ENCODE assay signal across 23 cellular contexts in genomic region chr7:364536-364935, GRCh38.
DNase-seq lines count a peak whose midpoint lies in the region; ATAC-seq and TF ChIP-seq lines count a peak whose summit lies in the region.
"Had no signal": no experiment of that assay in that cellular context is flagged by ENCODE, and none has a peak within 500 bp of the region (broad histone marks: within the 10 kb centered on the region; RNA-seq: fewer than 3 reads in every experiment).

No MANE protein-coding gene starts in this region.

- no peak for ATAC-seq in naive thymus-derived CD4-positive, alpha-beta T cell
- ATAC-seq: left lobe of liver had no signal

- no peaks in the 10 kb centered on the region for H3K9me3 ChIP-seq in CD4-positive, alpha-beta memory T cell (ENCODE audit: control insufficient read depth in 1 of 2, low read length in 2 of 2)
- H3K9me3 ChIP-seq in naive thymus-derived CD4-positive, alpha-beta T cell (ENCODE audit: control insufficient read depth in 2 of 3, low read length in 3 of 3): no peaks in the 10 kb centered on the region
- H3K9me3 ChIP-seq: esophagus squamous epithelium, thyroid gland had no signal

- H3K27me3 ChIP-seq in CD4-positive, alpha-beta memory T cell (ENCODE audit: insufficient read depth, low read length): no peaks in the 10 kb centered on the region
- no peaks in the 10 kb centered on the region for H3K27me3 ChIP-seq in naive thymus-derived CD4-positive, alpha-beta T cell (ENCODE audit: control insufficient read depth in 2 of 2, insufficient read depth in 2 of 2, low read length in 2 of 2)
- H3K27me3 ChIP-seq: thyroid gland had no signal

- H3K4me1 ChIP-seq in CD4-positive, alpha-beta memory T cell (ENCODE audit: insufficient read depth, low read length): peaks cover 72% of the 10 kb centered on the region
- H3K4me1 ChIP-seq in naive thymus-derived CD4-positive, alpha-beta T cell (ENCODE audit: control insufficient read depth in 2 of 2, insufficient read depth in 2 of 2, low read length in 2 of 2): peaks cover 29 to 72% of the 10 kb centered on the region in 2 donors
- H3K4me1 ChIP-seq: thyroid gland had no signal

- CTCF ChIA-PET in activated CD4-positive, alpha-beta memory T cell treated with anti-CD3 and anti-CD28 coated beads, Interleukin-2, amount 10 ng/mL, durations not matched to agents 7 days and 5 days (lab: Charles Lee): no interaction called here
- CTCF ChIA-PET in activated CD4-positive, alpha-beta memory T cell treated with anti-CD3 and anti-CD28 coated beads for 36 hours (lab: Charles Lee): no interaction called here
- CTCF ChIA-PET in CD4-positive, alpha-beta memory T cell (lab: Charles Lee; ENCODE audit: partially characterized antibody): no interaction called here
- CTCF ChIA-PET in naive thymus-derived CD4-positive, alpha-beta T cell (lab: Charles Lee): interaction anchor here (0.6 kb wide), 1 partner anchor 186 kb away, joined by 4 read pairs; no protein-coding TSS in a partner anchor

- H3K9me3 Mint-ChIP-seq in activated CD4-positive, alpha-beta memory T cell treated with anti-CD3 and anti-CD28 coated beads, Interleukin-2, amount 10 ng/mL, durations not matched to agents 7 days and 5 days: peaks cover 3% of the 10 kb centered on the region
- H3K9me3 Mint-ChIP-seq in activated CD4-positive, alpha-beta memory T cell treated with anti-CD3 and anti-CD28 coated beads for 36 hours: no peaks in the 10 kb centered on the region
- peaks cover 0 to 4% (median 0%) of the 10 kb centered on the region in 8 donors for H3K9me3 Mint-ChIP-seq in CD4-positive, alpha-beta memory T cell
- H3K9me3 Mint-ChIP-seq in chondrocyte (ENCODE audit: low read depth): no peaks in the 10 kb centered on the region
- peaks cover 0 to 4% (median 0%) of the 10 kb centered on the region in 11 donors for H3K9me3 Mint-ChIP-seq in naive thymus-derived CD4-positive, alpha-beta T cell
- H3K9me3 Mint-ChIP-seq: stimulated activated naive CD8-positive, alpha-beta T cell treated with anti-CD3 and anti-CD28 coated beads, Interleukin-15, Interleukin-2, amounts not matched to agents 100 ng/mL and 50 ng/mL, for 24 hours had no signal

- POLR2A ChIA-PET in activated CD4-positive, alpha-beta memory T cell treated with anti-CD3 and anti-CD28 coated beads, Interleukin-2, amount 10 ng/mL, durations not matched to agents 7 days and 5 days (lab: Charles Lee): no interaction called here
- POLR2A ChIA-PET in activated CD4-positive, alpha-beta memory T cell treated with anti-CD3 and anti-CD28 coated beads for 36 hours (lab: Charles Lee): no interaction called here
- POLR2A ChIA-PET in CD4-positive, alpha-beta memory T cell (lab: Charles Lee; ENCODE audit: partially characterized antibody): interaction anchor here (3.9 to 4.0 kb wide), 2 partner anchors 12 to 18 kb away, joined by 15 to 73 read pairs; no protein-coding TSS in a partner anchor
- POLR2A ChIA-PET in naive thymus-derived CD4-positive, alpha-beta T cell (lab: Charles Lee): interaction anchor here (0.6 to 5.5 kb wide), 6 partner anchors 9 to 253 kb away, joined by 3 to 61 read pairs (median 4); no protein-coding TSS in a partner anchor

- H3K4me3 ChIP-seq in CD4-positive, alpha-beta memory T cell (ENCODE audit: low read length in 2 of 2): no peak overlapping the region
- no peak overlapping the region for H3K4me3 ChIP-seq in naive thymus-derived CD4-positive, alpha-beta T cell (ENCODE audit: low read length)
- H3K4me3 ChIP-seq: esophagus squamous epithelium, thyroid gland had no signal

- TF ChIP-seq CTCF in chondrocyte (IDR thresholded peaks at IDR 0.05): no peak

- intact Hi-C loops in activated CD4-positive, alpha-beta memory T cell treated with anti-CD3 and anti-CD28 coated beads for 36 hours (cut with micrococcal nuclease): loop anchor here (5.0 to 10.0 kb wide), 2 partner anchors 150 to 238 kb away; partner anchors contain the start of gene PDGFA
- intact Hi-C loops in CD4-positive, alpha-beta memory T cell (cut with micrococcal nuclease): no loop called here
- intact Hi-C loops in naive thymus-derived CD4-positive, alpha-beta T cell (cut with micrococcal nuclease): loop anchor here (5.0 to 10.0 kb wide), 4 partner anchors 160 to 453 kb away; no protein-coding TSS in a partner anchor

- H3K4me1 Mint-ChIP-seq in activated CD4-positive, alpha-beta memory T cell treated with anti-CD3 and anti-CD28 coated beads, Interleukin-2, amount 10 ng/mL, durations not matched to agents 7 days and 5 days: peaks cover 65% of the 10 kb centered on the region
- H3K4me1 Mint-ChIP-seq in activated CD4-positive, alpha-beta memory T cell treated with anti-CD3 and anti-CD28 coated beads for 36 hours (ENCODE audit: low read depth): peaks cover 64% of the 10 kb centered on the region
- H3K4me1 Mint-ChIP-seq in CD4-positive, alpha-beta memory T cell: peaks cover 40 to 68% (median 62%) of the 10 kb centered on the region in 4 donors
- peaks cover 25% of the 10 kb centered on the region for H3K4me1 Mint-ChIP-seq in chondrocyte (ENCODE audit: low read depth)
- peaks cover 52 to 73% (median 67%) of the 10 kb centered on the region in 7 donors for H3K4me1 Mint-ChIP-seq in naive thymus-derived CD4-positive, alpha-beta T cell

- no peak overlapping the region for H3K4me3 Mint-ChIP-seq in activated CD4-positive, alpha-beta memory T cell treated with anti-CD3 and anti-CD28 coated beads, Interleukin-2, amount 10 ng/mL, durations not matched to agents 7 days and 5 days
- H3K4me3 Mint-ChIP-seq in activated CD4-positive, alpha-beta memory T cell treated with anti-CD3 and anti-CD28 coated beads for 36 hours: no peak overlapping the region
- H3K4me3 Mint-ChIP-seq in CD4-positive, alpha-beta memory T cell: peak overlapping the region in 6 of 8 donors; percentile 6 to 94 (median 55)
- H3K4me3 Mint-ChIP-seq in chondrocyte (ENCODE audit: unreplicated experiment): no peak overlapping the region
- peak overlapping the region in 8 of 10 donors; percentile 48 to 85 (median 74) for H3K4me3 Mint-ChIP-seq in naive thymus-derived CD4-positive, alpha-beta T cell
- H3K4me3 Mint-ChIP-seq: activated naive CD4-positive, alpha-beta T cell treated with anti-CD3 and anti-CD28 coated beads, Interleukin-2, amount 50 U/mL, for 24 hours; dendritic cell treated with granulocyte-macrophage colony-stimulating factor and Interleukin-4, amounts not matched to agents 40 ng/mL and 50 ng/mL, for 4 days; stimulated activated naive CD8-positive, alpha-beta T cell treated with anti-CD3 and anti-CD28 coated beads, Interleukin-15, Interleukin-2, amounts not matched to agents 100 ng/mL and 50 ng/mL, for 24 hours had no signal

- no peak overlapping the region for H3K27ac ChIP-seq in CD4-positive, alpha-beta memory T cell (ENCODE audit: low read depth, low read length)
- peak overlapping the region; percentile 68 for H3K27ac ChIP-seq in naive thymus-derived CD4-positive, alpha-beta T cell (ENCODE audit: low read depth, low read length)
- H3K27ac ChIP-seq: esophagus squamous epithelium, thyroid gland, WERI-Rb-1 had no signal

- H3K27me3 Mint-ChIP-seq in activated CD4-positive, alpha-beta memory T cell treated with anti-CD3 and anti-CD28 coated beads, Interleukin-2, amount 10 ng/mL, durations not matched to agents 7 days and 5 days: peaks cover 9% of the 10 kb centered on the region
- H3K27me3 Mint-ChIP-seq in activated CD4-positive, alpha-beta memory T cell treated with anti-CD3 and anti-CD28 coated beads for 36 hours: no peaks in the 10 kb centered on the region
- no peaks in the 10 kb centered on the region for H3K27me3 Mint-ChIP-seq in CD4-positive, alpha-beta memory T cell
- H3K27me3 Mint-ChIP-seq in chondrocyte (ENCODE audit: low read depth): peaks cover 4% of the 10 kb centered on the region
- peaks cover 0 to 5% (median 0%) of the 10 kb centered on the region in 5 donors for H3K27me3 Mint-ChIP-seq in naive thymus-derived CD4-positive, alpha-beta T cell
- H3K27me3 Mint-ChIP-seq: activated naive CD4-positive, alpha-beta T cell treated with anti-CD3 and anti-CD28 coated beads, Interleukin-2, amount 50 U/mL, for 24 hours had no signal

- H3K36me3 ChIP-seq in CD4-positive, alpha-beta memory T cell (ENCODE audit: insufficient read depth, low read length): no peaks in the 10 kb centered on the region
- H3K36me3 ChIP-seq in naive thymus-derived CD4-positive, alpha-beta T cell (ENCODE audit: control insufficient read depth in 2 of 3, insufficient read depth in 3 of 3, low read length in 3 of 3): no peaks in the 10 kb centered on the region
- H3K36me3 ChIP-seq: esophagus squamous epithelium, thyroid gland, WERI-Rb-1 had no signal

- H3K27ac Mint-ChIP-seq in activated CD4-positive, alpha-beta memory T cell treated with anti-CD3 and anti-CD28 coated beads, Interleukin-2, amount 10 ng/mL, durations not matched to agents 7 days and 5 days: peak overlapping the region; percentile 44
- H3K27ac Mint-ChIP-seq in activated CD4-positive, alpha-beta memory T cell treated with anti-CD3 and anti-CD28 coated beads for 36 hours: no peak overlapping the region
- H3K27ac Mint-ChIP-seq in CD4-positive, alpha-beta memory T cell: peak overlapping the region in 6 of 7 donors; percentile 29 to 89 (median 74)
- no peak overlapping the region for H3K27ac Mint-ChIP-seq in chondrocyte (ENCODE audit: unreplicated experiment)
- H3K27ac Mint-ChIP-seq in naive thymus-derived CD4-positive, alpha-beta T cell: peak overlapping the region in 8 of 9 donors; percentile 38 to 98 (median 94)
- H3K27ac Mint-ChIP-seq: dendritic cell treated with granulocyte-macrophage colony-stimulating factor and Interleukin-4, amounts not matched to agents 40 ng/mL and 50 ng/mL, for 4 days; stimulated activated naive CD8-positive, alpha-beta T cell treated with anti-CD3 and anti-CD28 coated beads, Interleukin-15, Interleukin-2, amounts not matched to agents 100 ng/mL and 50 ng/mL, for 24 hours had no signal

- DNase-seq in activated CD4-positive, alpha-beta memory T cell treated with anti-CD3 and anti-CD28 coated beads, Interleukin-2, amount 10 ng/mL, durations not matched to agents 7 days and 5 days: no peak
- no peak for DNase-seq in activated CD4-positive, alpha-beta memory T cell treated with anti-CD3 and anti-CD28 coated beads for 36 hours
- no peak for DNase-seq in CD4-positive, alpha-beta memory T cell
- peak; percentile 72 for DNase-seq in chondrocyte (ENCODE audit: low spot score)
- DNase-seq in naive thymus-derived CD4-positive, alpha-beta T cell: no peak
- DNase-seq in HuH-7.5 (ENCODE audit: low spot score): no peak
- no peak for DNase-seq in DMS79 treated with DMSO at 0.1 percent for 48 hours (lab: John Stamatoyannopoulos, UW)
- no peak for DNase-seq in hypothalamus (lab: John Stamatoyannopoulos, UW)
- DNase-seq: 8988T; activated CD4-positive, alpha-beta T cell treated with anti-CD3 and anti-CD28 coated beads for 48 hours; COR-L47; esophagus squamous epithelium; foreskin melanocyte; MV-4-11; NCI-H146; NCI-H524; T-helper 9 cell; thyroid gland; WERI-Rb-1 had no signal

- peaks cover 8% of the 10 kb centered on the region for H3K36me3 Mint-ChIP-seq in activated CD4-positive, alpha-beta memory T cell treated with anti-CD3 and anti-CD28 coated beads, Interleukin-2, amount 10 ng/mL, durations not matched to agents 7 days and 5 days (ENCODE audit: low read depth)
- no peaks in the 10 kb centered on the region for H3K36me3 Mint-ChIP-seq in activated CD4-positive, alpha-beta memory T cell treated with anti-CD3 and anti-CD28 coated beads for 36 hours
- H3K36me3 Mint-ChIP-seq in CD4-positive, alpha-beta memory T cell: no peaks in the 10 kb centered on the region
- H3K36me3 Mint-ChIP-seq in chondrocyte (ENCODE audit: low read depth): no peaks in the 10 kb centered on the region
- H3K36me3 Mint-ChIP-seq in naive thymus-derived CD4-positive, alpha-beta T cell: peaks cover 0 to 10% (median 0%) of the 10 kb centered on the region in 5 donors

Comparison
In these comparisons a context has a peak if more than half of its experiments do, and no peak if none do; other contexts are left out.
1. H3K27ac Mint-ChIP-seq: peak in activated CD4-positive, alpha-beta memory T cell treated with anti-CD3 and anti-CD28 coated beads, Interleukin-2, amount 10 ng/mL, durations not matched to agents 7 days and 5 days (single experiment), CD4-positive, alpha-beta memory T cell (6 of 7) and naive thymus-derived CD4-positive, alpha-beta T cell (8 of 9); none in activated CD4-positive, alpha-beta memory T cell treated with anti-CD3 and anti-CD28 coated beads for 36 hours (single experiment) and chondrocyte (single experiment).
2. H3K4me3 Mint-ChIP-seq: peak in CD4-positive, alpha-beta memory T cell (6 of 8) and naive thymus-derived CD4-positive, alpha-beta T cell (8 of 10); none in activated CD4-positive, alpha-beta memory T cell treated with anti-CD3 and anti-CD28 coated beads, Interleukin-2, amount 10 ng/mL, durations not matched to agents 7 days and 5 days (single experiment), activated CD4-positive, alpha-beta memory T cell treated with anti-CD3 and anti-CD28 coated beads for 36 hours (single experiment) and chondrocyte (single experiment).
3. POLR2A ChIA-PET loops: an anchor here in CD4-positive, alpha-beta memory T cell (3.9 to 4.0 kb wide) and naive thymus-derived CD4-positive, alpha-beta T cell (0.6 to 5.5 kb wide); none called in activated CD4-positive, alpha-beta memory T cell treated with anti-CD3 and anti-CD28 coated beads, Interleukin-2, amount 10 ng/mL, durations not matched to agents 7 days and 5 days and activated CD4-positive, alpha-beta memory T cell treated with anti-CD3 and anti-CD28 coated beads for 36 hours.